ENCODE assay signal across 11 cellular contexts in the genomic region with DNA sequence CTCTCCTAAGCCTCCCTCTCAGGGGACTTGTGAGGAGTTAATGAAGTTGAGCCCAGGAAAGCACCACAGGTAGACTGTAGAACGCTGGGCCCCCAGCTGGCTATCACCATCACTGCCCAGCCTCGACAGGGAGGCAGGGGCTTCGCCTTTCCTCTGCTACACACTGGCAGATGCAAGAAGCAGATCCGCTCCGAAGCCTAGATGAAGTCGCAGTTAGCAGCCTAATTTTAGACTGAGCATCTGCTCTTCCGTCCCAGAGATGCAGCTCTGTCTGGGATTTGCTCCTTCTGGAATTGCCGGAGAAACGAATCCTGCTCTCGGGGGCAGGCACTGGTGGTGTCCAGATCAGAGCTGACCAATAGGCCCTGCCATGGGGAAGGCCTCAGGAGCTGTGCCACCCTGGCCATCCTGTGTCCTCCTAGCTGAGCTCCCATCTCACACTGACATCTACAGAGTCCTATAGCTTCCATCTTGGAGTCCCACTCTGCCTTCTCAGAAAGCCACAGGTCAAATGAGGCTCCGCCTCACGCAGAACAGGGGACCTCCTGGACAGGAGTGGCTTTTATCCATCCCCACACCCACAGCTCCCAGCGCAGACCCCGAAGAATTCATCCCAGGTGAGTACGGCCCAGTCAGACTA.
A peak's percentile ranks its signal among the peaks of the same experiment; 100 is the strongest.
DNase-seq lines count a peak whose midpoint lies in the region; ATAC-seq and TF ChIP-seq lines count a peak whose summit lies in the region.
"Had no signal": no experiment of that assay in that cellular context is flagged by ENCODE, and none has a peak within 500 bp of the region (broad histone marks: within the 10 kb centered on the region; RNA-seq: fewer than 3 reads in every experiment).

No MANE protein-coding gene starts in this region.

- H3K4me3 ChIP-seq in SJCRH30 (no peak overlapping the region), ovary (no peak overlapping the region), endodermal cell (ENCODE audit: low read length) (no peak overlapping the region)
- H3K4me3 ChIP-seq: SK-N-MC had no signal

- TF ChIP-seq EP300 in ovary (IDR thresholded peaks at IDR 0.05) = no peak

- H3K27ac ChIP-seq in SJCRH30 (peak overlapping the region; percentile 86), ovary (no peak overlapping the region), endodermal cell (ENCODE audit: low read depth, low read length) (no peak overlapping the region)
- H3K27ac ChIP-seq: SK-N-MC had no signal

- no peaks in the 10 kb centered on the region for H3K9me3 Mint-ChIP-seq in activated CD8-positive, alpha-beta T cell treated with anti-CD3 and anti-CD28 coated beads for 36 hours
- no peaks in the 10 kb centered on the region for H3K9me3 Mint-ChIP-seq in activated CD8-positive, alpha-beta T cell treated with anti-CD3 and anti-CD28 coated beads, Interleukin-2, amount 10 ng/mL, durations not matched to agents 7 days and 5 days (ENCODE audit: insufficient read depth)
- H3K9me3 Mint-ChIP-seq in glutamatergic neuron (ENCODE audit: unreplicated experiment) (peaks cover 14% of the 10 kb centered on the region), endodermal cell (no peaks in the 10 kb centered on the region)
- no peaks in the 10 kb centered on the region for H3K9me3 Mint-ChIP-seq in stimulated activated effector memory CD8-positive, alpha-beta T cell treated with anti-CD3 and anti-CD28 coated beads, Interleukin-12 subunit alpha, Interleukin-12 subunit beta, amount 100 ng/mL, for 72 hours

- POLR2A ChIA-PET in activated CD8-positive, alpha-beta T cell treated with anti-CD3 and anti-CD28 coated beads for 36 hours (lab: Charles Lee) = interaction anchor here (0.7 to 4.5 kb wide), 5 partner anchors 10 to 120 kb away, joined by 3 to 40 read pairs (median 3); no protein-coding TSS in a partner anchor
- POLR2A ChIA-PET in activated CD8-positive, alpha-beta T cell treated with anti-CD3 and anti-CD28 coated beads, Interleukin-2, amount 10 ng/mL, durations not matched to agents 7 days and 5 days (lab: Charles Lee) = interaction anchor here (0.8 kb wide), 1 partner anchor 9 kb away, joined by 3 read pairs; no protein-coding TSS in a partner anchor

- no peak overlapping the region for H3K4me3 Mint-ChIP-seq in activated CD8-positive, alpha-beta T cell treated with anti-CD3 and anti-CD28 coated beads for 36 hours
- H3K4me3 Mint-ChIP-seq in activated CD8-positive, alpha-beta T cell treated with anti-CD3 and anti-CD28 coated beads, Interleukin-2, amount 10 ng/mL, durations not matched to agents 7 days and 5 days = no peak overlapping the region
- H3K4me3 Mint-ChIP-seq in glutamatergic neuron (ENCODE audit: unreplicated experiment) (no peak overlapping the region), endodermal cell (no peak overlapping the region)
- H3K4me3 Mint-ChIP-seq in stimulated activated effector memory CD8-positive, alpha-beta T cell treated with anti-CD3 and anti-CD28 coated beads, Interleukin-12 subunit alpha, Interleukin-12 subunit beta, amount 100 ng/mL, for 72 hours = peak overlapping the region; percentile 0

- WGBS in ovary, 3 donors = 95 to 97% (median 96%) methylated on average over 15 of the region's 15 CpGs
- WGBS in endodermal cell (ENCODE audit: insufficient coverage in 1 of 2, insufficient read length in 1 of 2), 2 experiments = 91 to 92% methylated on average over 13 to 15 of the region's 15 CpGs

- DNase-seq in activated CD8-positive, alpha-beta T cell treated with anti-CD3 and anti-CD28 coated beads for 36 hours = no peak
- no peak for DNase-seq in activated CD8-positive, alpha-beta T cell treated with anti-CD3 and anti-CD28 coated beads, Interleukin-2, amount 10 ng/mL, durations not matched to agents 7 days and 5 days
- DNase-seq in SJCRH30 = no peak
- DNase-seq in glutamatergic neuron = no peak
- DNase-seq in stimulated activated effector memory CD8-positive, alpha-beta T cell treated with anti-CD3 and anti-CD28 coated beads, Interleukin-12 subunit alpha, Interleukin-12 subunit beta, amount 100 ng/mL, for 72 hours (ENCODE audit: low spot score in 2 of 2) = no peak
- no peak for DNase-seq in ovary
- no peak for DNase-seq in endodermal cell
- DNase-seq: left ventricle myocardium superior, NCI-H2081 had no signal

- no peak for ATAC-seq in activated CD8-positive, alpha-beta T cell treated with anti-CD3 and anti-CD28 coated beads for 36 hours
- ATAC-seq in activated CD8-positive, alpha-beta T cell treated with anti-CD3 and anti-CD28 coated beads, Interleukin-2, amount 10 ng/mL, durations not matched to agents 7 days and 5 days = no peak
- ATAC-seq in stimulated activated effector memory CD8-positive, alpha-beta T cell treated with anti-CD3 and anti-CD28 coated beads, Interleukin-12 subunit alpha, Interleukin-12 subunit beta, amount 100 ng/mL, for 72 hours = no peak
- no peak for ATAC-seq in HG03460 (IDR thresholded peaks at IDR 0.05; ENCODE audit: unreplicated experiment)
- ATAC-seq: left ventricle myocardium superior had no signal

- CTCF ChIA-PET in activated CD8-positive, alpha-beta T cell treated with anti-CD3 and anti-CD28 coated beads for 36 hours (lab: Charles Lee) = interaction anchor here (0.6 to 1.5 kb wide), 3 partner anchors 11 to 133 kb away, joined by 3 to 4 read pairs (median 3); no protein-coding TSS in a partner anchor
- CTCF ChIA-PET in activated CD8-positive, alpha-beta T cell treated with anti-CD3 and anti-CD28 coated beads, Interleukin-2, amount 10 ng/mL, durations not matched to agents 7 days and 5 days (lab: Charles Lee) = interaction anchor here (0.7 to 3.7 kb wide), 3 partner anchors 12 to 98 kb away, joined by 3 to 23 read pairs (median 6); no protein-coding TSS in a partner anchor

- intact Hi-C loops in activated CD8-positive, alpha-beta T cell treated with anti-CD3 and anti-CD28 coated beads for 36 hours (cut with micrococcal nuclease) = loop anchor here (5.0 kb wide), 1 partner anchor 56 kb away; no protein-coding TSS in a partner anchor
- intact Hi-C loops in ovary (cut with DNase I) = no loop called here

- TF ChIP-seq CTCF in activated CD8-positive, alpha-beta T cell treated with anti-CD3 and anti-CD28 coated beads for 36 hours (IDR thresholded peaks at IDR 0.05) = no peak
- TF ChIP-seq CTCF in glutamatergic neuron (IDR thresholded peaks at IDR 0.05; ENCODE audit: partially characterized antibody, unreplicated experiment) (no peak), ovary (IDR thresholded peaks at IDR 0.05) (no peak), endodermal cell (conservative IDR thresholded peaks at IDR 0.05) (no peak)

- H3K36me3 Mint-ChIP-seq in activated CD8-positive, alpha-beta T cell treated with anti-CD3 and anti-CD28 coated beads for 36 hours (ENCODE audit: low read depth) = no peaks in the 10 kb centered on the region
- H3K36me3 Mint-ChIP-seq in activated CD8-positive, alpha-beta T cell treated with anti-CD3 and anti-CD28 coated beads, Interleukin-2, amount 10 ng/mL, durations not matched to agents 7 days and 5 days (ENCODE audit: low read depth) = no peaks in the 10 kb centered on the region
- H3K36me3 Mint-ChIP-seq in glutamatergic neuron (ENCODE audit: unreplicated experiment) = peaks cover 5% of the 10 kb centered on the region
- no peaks in the 10 kb centered on the region for H3K36me3 Mint-ChIP-seq in stimulated activated effector memory CD8-positive, alpha-beta T cell treated with anti-CD3 and anti-CD28 coated beads, Interleukin-12 subunit alpha, Interleukin-12 subunit beta, amount 100 ng/mL, for 72 hours
- no peaks in the 10 kb centered on the region for H3K36me3 Mint-ChIP-seq in endodermal cell (ENCODE audit: low read depth)

- TF ChIP-seq POLR2A in ovary (IDR thresholded peaks at IDR 0.05) = no peak

- no peaks in the 10 kb centered on the region for H3K27me3 Mint-ChIP-seq in activated CD8-positive, alpha-beta T cell treated with anti-CD3 and anti-CD28 coated beads for 36 hours
- no peaks in the 10 kb centered on the region for H3K27me3 Mint-ChIP-seq in activated CD8-positive, alpha-beta T cell treated with anti-CD3 and anti-CD28 coated beads, Interleukin-2, amount 10 ng/mL, durations not matched to agents 7 days and 5 days (ENCODE audit: low read depth)
- H3K27me3 Mint-ChIP-seq in glutamatergic neuron (ENCODE audit: unreplicated experiment) = peaks cover 21% of the 10 kb centered on the region
- peaks cover 13% of the 10 kb centered on the region for H3K27me3 Mint-ChIP-seq in endodermal cell (ENCODE audit: insufficient read depth)

- H3K27ac Mint-ChIP-seq in activated CD8-positive, alpha-beta T cell treated with anti-CD3 and anti-CD28 coated beads for 36 hours = peak overlapping the region; percentile 83
- H3K27ac Mint-ChIP-seq in activated CD8-positive, alpha-beta T cell treated with anti-CD3 and anti-CD28 coated beads, Interleukin-2, amount 10 ng/mL, durations not matched to agents 7 days and 5 days = no peak overlapping the region
- H3K27ac Mint-ChIP-seq in glutamatergic neuron (ENCODE audit: unreplicated experiment) (peak overlapping the region; percentile 6), endodermal cell (no peak overlapping the region)
- H3K27ac Mint-ChIP-seq in stimulated activated effector memory CD8-positive, alpha-beta T cell treated with anti-CD3 and anti-CD28 coated beads, Interleukin-12 subunit alpha, Interleukin-12 subunit beta, amount 100 ng/mL, for 72 hours = peak overlapping the region; percentile 74

- H3K36me3 ChIP-seq in SJCRH30 = no peaks in the 10 kb centered on the region
- H3K36me3 ChIP-seq in ovary = no peaks in the 10 kb centered on the region
- no peaks in the 10 kb centered on the region for H3K36me3 ChIP-seq in endodermal cell (ENCODE audit: control insufficient read depth, insufficient read depth, low read length)

- no peaks in the 10 kb centered on the region for H3K27me3 ChIP-seq in SJCRH30
- no peaks in the 10 kb centered on the region for H3K27me3 ChIP-seq in ovary
- no peaks in the 10 kb centered on the region for H3K27me3 ChIP-seq in endodermal cell (ENCODE audit: control insufficient read depth, insufficient read depth, low read length, poor library complexity, severe bottlenecking)

- no peak overlapping the region for H3K9ac ChIP-seq in endodermal cell (ENCODE audit: extremely low read depth, low read length, poor library complexity, severe bottlenecking)

- H3K9me3 ChIP-seq in SJCRH30 (replicated peaks) = no peaks in the 10 kb centered on the region
- H3K9me3 ChIP-seq in ovary = no peaks in the 10 kb centered on the region
- no peaks in the 10 kb centered on the region for H3K9me3 ChIP-seq in endodermal cell (ENCODE audit: control insufficient read depth, low read length)

- H3K4me1 Mint-ChIP-seq in activated CD8-positive, alpha-beta T cell treated with anti-CD3 and anti-CD28 coated beads for 36 hours (ENCODE audit: low read depth) = peaks cover 92% of the 10 kb centered on the region
- peaks cover 95% of the 10 kb centered on the region for H3K4me1 Mint-ChIP-seq in activated CD8-positive, alpha-beta T cell treated with anti-CD3 and anti-CD28 coated beads, Interleukin-2, amount 10 ng/mL, durations not matched to agents 7 days and 5 days (ENCODE audit: low read depth)
- H3K4me1 Mint-ChIP-seq in glutamatergic neuron (ENCODE audit: low read depth, unreplicated experiment) = peaks cover 51% of the 10 kb centered on the region
- peaks cover 98% of the 10 kb centered on the region for H3K4me1 Mint-ChIP-seq in stimulated activated effector memory CD8-positive, alpha-beta T cell treated with anti-CD3 and anti-CD28 coated beads, Interleukin-12 subunit alpha, Interleukin-12 subunit beta, amount 100 ng/mL, for 72 hours
- peaks cover 22% of the 10 kb centered on the region for H3K4me1 Mint-ChIP-seq in endodermal cell

- H3K4me1 ChIP-seq in SJCRH30 (peaks cover 65% of the 10 kb centered on the region), ovary (ENCODE audit: insufficient read depth) (no peaks in the 10 kb centered on the region), endodermal cell (ENCODE audit: control insufficient read depth, insufficient read depth, low read length) (peaks cover 8% of the 10 kb centered on the region)

Comparison
In these comparisons a context has a peak if more than half of its experiments do, and no peak if none do; other contexts are left out.
1. H3K27ac Mint-ChIP-seq: peak in activated CD8-positive, alpha-beta T cell treated with anti-CD3 and anti-CD28 coated beads for 36 hours (single experiment), glutamatergic neuron (single experiment) and stimulated activated effector memory CD8-positive, alpha-beta T cell treated with anti-CD3 and anti-CD28 coated beads, Interleukin-12 subunit alpha, Interleukin-12 subunit beta, amount 100 ng/mL, for 72 hours (single experiment); none in activated CD8-positive, alpha-beta T cell treated with anti-CD3 and anti-CD28 coated beads, Interleukin-2, amount 10 ng/mL, durations not matched to agents 7 days and 5 days (single experiment) and endodermal cell (single experiment).